26 cellular contexts compared by ENCODE assay signal in the genomic region with DNA sequence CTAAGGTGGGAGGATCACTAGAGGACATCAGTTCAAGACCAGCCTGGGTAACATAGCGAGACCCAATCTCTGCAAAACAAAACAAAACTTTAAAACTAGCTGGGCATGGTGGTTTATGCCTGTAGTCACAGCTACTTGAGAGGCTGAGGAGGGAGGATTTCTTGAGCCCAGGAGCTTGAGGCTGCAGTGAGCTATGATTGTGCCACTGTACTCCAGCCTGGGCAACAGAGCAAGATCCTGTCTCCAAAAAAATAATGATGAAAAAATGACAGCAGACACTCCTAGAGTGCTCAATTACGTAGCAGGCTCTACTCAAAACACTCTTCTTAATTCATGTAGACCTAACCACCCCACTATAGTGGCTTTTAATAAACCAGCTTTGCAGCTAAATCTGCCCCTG. TPM values are rescaled to one million over a fixed set of nuclear protein-coding genes. Genes with fewer than 3 reads are reported as not detected.
"Had no signal": no experiment of that assay in that cellular context is flagged by ENCODE, and none has a peak within 500 bp of the region (broad histone marks: within the 10 kb centered on the region; RNA-seq: fewer than 3 reads in every experiment).

No MANE protein-coding gene starts in this region.

- H3K4me2 ChIP-seq: SK-N-SH had no signal

- DNase-seq: activated CD4-positive, alpha-beta T cell treated with anti-CD3 and anti-CD28 coated beads for 4 hours; activated CD8-positive, alpha-beta memory T cell treated with anti-CD3 and anti-CD28 coated beads, Interleukin-2, amount 50 U/mL, for 48 hours; activated CD8-positive, alpha-beta T cell treated with anti-CD3 and anti-CD28 coated beads for 36 hours; activated naive CD4-positive, alpha-beta T cell treated with anti-CD3 and anti-CD28 coated beads, Interleukin-2, amount 50 U/mL, for 16 hours; activated naive CD8-positive, alpha-beta T cell treated with anti-CD3 and anti-CD28 coated beads, Interleukin-2, amount 10 ng/mL, durations not matched to agents 7 days and 5 days; activated T-cell treated with anti-CD3 and anti-CD28 coated beads, Interleukin-2, amount 50 U/mL, for 1 hour; adrenal gland; anterior cingulate cortex; cerebellar nuclear complex; Kasumi-1; NCI-H1048; NCI-H187 treated with DMSO at 0.1 percent for 48 hours; NCI-H2227 treated with DMSO at 0.1 percent for 48 hours; NCI-H446 treated with DMSO at 0.1 percent for 48 hours; Right ventricle myocardium superior; SJCRH30; SK-N-SH; T-helper 1 cell had no signal

- H3K9ac ChIP-seq: SK-N-SH had no signal

- H3K27ac Mint-ChIP-seq: activated CD8-positive, alpha-beta T cell treated with anti-CD3 and anti-CD28 coated beads for 36 hours; activated naive CD8-positive, alpha-beta T cell treated with anti-CD3 and anti-CD28 coated beads, Interleukin-2, amount 10 ng/mL, durations not matched to agents 7 days and 5 days had no signal

- H3K9me3 ChIP-seq: adrenal gland, SJCRH30, SK-N-SH had no signal

- H3K36me3 ChIP-seq: adrenal gland, SJCRH30 had no signal

- H3K27me3 ChIP-seq: adrenal gland, SJCRH30 had no signal

- ATAC-seq: activated CD4-positive, CD25-positive, alpha-beta regulatory T cell treated with anti-CD3 and anti-CD28 coated beads, Interleukin-2, amount 50 U/mL, for 24 hours; activated CD8-positive, alpha-beta T cell treated with anti-CD3 and anti-CD28 coated beads for 36 hours; Panc1 had no signal

- H3K4me3 Mint-ChIP-seq: activated CD8-positive, alpha-beta T cell treated with anti-CD3 and anti-CD28 coated beads for 36 hours; activated naive CD8-positive, alpha-beta T cell treated with anti-CD3 and anti-CD28 coated beads, Interleukin-2, amount 10 ng/mL, durations not matched to agents 7 days and 5 days had no signal

- H3K27ac ChIP-seq: adrenal gland, RWPE1, SJCRH30, VCaP had no signal

- H3K4me1 ChIP-seq: SJCRH30 had no signal

- H3K4me3 ChIP-seq: adrenal gland, SJCRH30 had no signal

RNA-seq across cellular contexts. Expression of a gene that starts 12.9 kb away (rescaled TPM):
- total RNA-seq: activated CD8-positive, alpha-beta T cell treated with anti-CD3 and anti-CD28 coated beads for 36 hours; activated naive CD8-positive, alpha-beta T cell treated with anti-CD3 and anti-CD28 coated beads, Interleukin-2, amount 10 ng/mL, durations not matched to agents 7 days and 5 days; cardiac septum; M059J; Right ventricle myocardium superior; SJCRH30; T-helper 2 cell treated with Interferon-gamma antibody and Interleukin-4, amounts not matched to agents 100 ng/mL and 5 ng/mL, for 36 hours had no signal

RNA-seq across cellular contexts. Expression of a gene that starts 54.7 kb away (rescaled TPM):
- total RNA-seq: activated CD8-positive, alpha-beta T cell treated with anti-CD3 and anti-CD28 coated beads for 36 hours; activated naive CD8-positive, alpha-beta T cell treated with anti-CD3 and anti-CD28 coated beads, Interleukin-2, amount 10 ng/mL, durations not matched to agents 7 days and 5 days; cardiac septum; M059J; OCI-LY7; Right ventricle myocardium superior; SJCRH30; T-helper 2 cell treated with Interferon-gamma antibody and Interleukin-4, amounts not matched to agents 100 ng/mL and 5 ng/mL, for 36 hours had no signal
- polyA plus RNA-seq: SK-N-SH had no signal
